ENCODE assay signal across 1 cellular context in genomic region chr19:16894080-16894479, GRCh38.
TF ChIP-seq lines count a peak whose summit lies in the region.

No MANE protein-coding gene starts in this region.

TF ChIP-seq in K562, 482 proteins besides CTCF, POLR2A, EP300 and RAD21:
- TF ChIP-seq TFAP4 (CRISPR knock-in tag; IDR thresholded peaks at IDR 0.05; ENCODE audit: borderline replicate concordance) (0 out of 2 replicates have a peak, but pooled peaks have one; percentile 11), DDX20 (tag; IDR thresholded peaks at IDR 0.05; ENCODE audit: low read depth) (no peak), PHB2 (IDR thresholded peaks at IDR 0.05; ENCODE audit: low read depth) (no peak), POLR2G (IDR thresholded peaks at IDR 0.05; ENCODE audit: low read depth, low read length) (peak; percentile 6; the same call in 1 of the 2 replicates), ZNF318 (IDR thresholded peaks at IDR 0.05; ENCODE audit: borderline replicate concordance in 1 of 2, low read depth in 1 of 2) (no peak), TCF15 (CRISPR knock-in tag; IDR thresholded peaks at IDR 0.05) (no peak), RAD51 (IDR thresholded peaks at IDR 0.05; ENCODE audit: borderline replicate concordance, low read depth) (no peak), ZFX (CRISPR knock-in tag; IDR thresholded peaks at IDR 0.05) (no peak), ZBTB7A (IDR thresholded peaks at IDR 0.05; ENCODE audit: borderline replicate concordance, control insufficient read depth, low read depth, low read length) (peak; percentile 4; the same call in 1 of the 2 replicates), SRSF3 (IDR thresholded peaks at IDR 0.05; ENCODE audit: insufficient read depth, low read length) (no peak), ETS2 (tag; IDR thresholded peaks at IDR 0.05; ENCODE audit: borderline replicate concordance, poor library complexity, severe bottlenecking) (no peak), DACH1 (IDR thresholded peaks at IDR 0.05; ENCODE audit: partially characterized antibody) (no peak), ELK1 (CRISPR knock-in tag; IDR thresholded peaks at IDR 0.05) (no peak), SFPQ (IDR thresholded peaks at IDR 0.05; ENCODE audit: low read depth, low read length) (no peak), BDP1 (IDR thresholded peaks at IDR 0.05; ENCODE audit: insufficient read depth, insufficient read length) (no peak), GATAD2B (IDR thresholded peaks at IDR 0.05; ENCODE audit: borderline replicate concordance) (no peak), CBFA2T3 (IDR thresholded peaks at IDR 0.05) (0 out of 2 replicates have a peak, but pooled peaks have one; percentile 6), MAFF (IDR thresholded peaks at IDR 0.05; ENCODE audit: low read length) (no peak), CBX2 (IDR thresholded peaks at IDR 0.05; ENCODE audit: insufficient read depth, low read length, poor library complexity, severe bottlenecking) (no peak), ESRRA (IDR thresholded peaks at IDR 0.05; ENCODE audit: borderline replicate concordance, low read depth) (no peak), POU5F1 (IDR thresholded peaks at IDR 0.05; ENCODE audit: borderline replicate concordance, low read depth, low read length, partially characterized antibody) (no peak), NCOA4 (IDR thresholded peaks at IDR 0.05; ENCODE audit: partially characterized antibody) (no peak), SMAD2 (IDR thresholded peaks at IDR 0.05; ENCODE audit: low read depth, low read length) (no peak)
TF ChIP-seq in K562: peak in this region for 4.
